In genomic region chr1:91637539-91637994, GRCh38 we compare ENCODE assay signal across 19 cellular contexts.
DNase-seq lines count a peak whose midpoint lies in the region; ATAC-seq and TF ChIP-seq lines count a peak whose summit lies in the region.
"Had no signal": no experiment of that assay in that cellular context is flagged by ENCODE, and none has a peak within 500 bp of the region (broad histone marks: within the 10 kb centered on the region; RNA-seq: fewer than 3 reads in every experiment).

No MANE protein-coding gene starts in this region.

- no peak for TF ChIP-seq CTCF in neural crest cell (conservative IDR thresholded peaks at IDR 0.05)
- no peak for TF ChIP-seq CTCF in gastrocnemius medialis (IDR thresholded peaks at IDR 0.05 in 4 of 5, conservative IDR thresholded peaks at IDR 0.05 in 1 of 5)

- DNase-seq in right cardiac atrium (peak in 2 of 3 donors; percentile 28 to 69), Right ventricle myocardium superior (no peak), glomerular endothelial cell (ENCODE audit: extremely low read depth, low read depth, low spot score) (peak; percentile 73), neural crest cell (ENCODE audit: low read depth, low spot score) (peak; percentile 7), gastrocnemius medialis (no peak)
- no peak for DNase-seq in activated CD8-positive, alpha-beta memory T cell treated with anti-CD3 and anti-CD28 coated beads for 24 hours
- DNase-seq: 8988T; BE2C; Calu3; CD4-positive, alpha-beta memory T cell; DMS53; GOT3; NCI-H1048; NCI-H146; NCI-H2227 treated with DMSO at 0.1 percent for 48 hours; NCI-H524; PC-9 had no signal

- H3K27me3 Mint-ChIP-seq in neural crest cell (ENCODE audit: low read depth): no peaks in the 10 kb centered on the region
- H3K27me3 Mint-ChIP-seq: CD4-positive, alpha-beta memory T cell had no signal

- peak; percentile 80 to 92 for ATAC-seq in right cardiac atrium
- no peak for ATAC-seq in Right ventricle myocardium superior (ENCODE audit: poor library complexity)
- no peak for ATAC-seq in GM18858 (IDR thresholded peaks at IDR 0.05; ENCODE audit: unreplicated experiment)
- ATAC-seq in gastrocnemius medialis: no peak
- no peak for ATAC-seq in GM21447 (IDR thresholded peaks at IDR 0.05; ENCODE audit: unreplicated experiment)

- peaks cover 10% of the 10 kb centered on the region for H3K9me3 Mint-ChIP-seq in neural crest cell

- peak overlapping the region; percentile 35 for H3K27ac Mint-ChIP-seq in neural crest cell (ENCODE audit: unreplicated experiment)

- H3K4me3 ChIP-seq in right cardiac atrium (ENCODE audit: low read length) (no peak overlapping the region), gastrocnemius medialis (no peak overlapping the region)
- H3K4me3 ChIP-seq: PC-9 had no signal

- TF ChIP-seq POLR2A in gastrocnemius medialis (IDR thresholded peaks at IDR 0.05): no peak

- peaks cover 10% of the 10 kb centered on the region for H3K36me3 Mint-ChIP-seq in neural crest cell (ENCODE audit: low read depth)

- H3K27me3 ChIP-seq in right cardiac atrium (ENCODE audit: control insufficient read depth, insufficient read depth) (no peaks in the 10 kb centered on the region), gastrocnemius medialis (no peaks in the 10 kb centered on the region)
- H3K27me3 ChIP-seq: BE2C had no signal

- H3K4me1 Mint-ChIP-seq in neural crest cell: peaks cover 15% of the 10 kb centered on the region

- WGBS in right cardiac atrium: 58% methylated on average over 8 of the region's 8 CpGs

- H3K27ac ChIP-seq in right cardiac atrium (ENCODE audit: low read length): no peak overlapping the region
- no peak overlapping the region for H3K27ac ChIP-seq in gastrocnemius medialis
- H3K27ac ChIP-seq: PC-9 had no signal

- H3K9me3 ChIP-seq in right cardiac atrium (ENCODE audit: control insufficient read depth, low read length) (no peaks in the 10 kb centered on the region), gastrocnemius medialis (no peaks in the 10 kb centered on the region)
- H3K9me3 ChIP-seq: BE2C had no signal

- no peak overlapping the region for H3K4me3 Mint-ChIP-seq in neural crest cell
- H3K4me3 Mint-ChIP-seq: CD4-positive, alpha-beta memory T cell had no signal

- intact Hi-C loops in right cardiac atrium (cut with DNase I): no loop called here
- intact Hi-C loops in Right ventricle myocardium superior (cut with DNase I): no loop called here
- intact Hi-C loops in gastrocnemius medialis (cut with DNase I; ENCODE audit: low total_unique reads): no loop called here

- H3K36me3 ChIP-seq in gastrocnemius medialis: no peaks in the 10 kb centered on the region
- H3K36me3 ChIP-seq: BE2C had no signal

- H3K4me1 ChIP-seq in right cardiac atrium (ENCODE audit: control insufficient read depth, insufficient read depth, low read length) (no peaks in the 10 kb centered on the region), gastrocnemius medialis (no peaks in the 10 kb centered on the region)
- H3K4me1 ChIP-seq: BE2C had no signal

- in situ Hi-C loops in gastrocnemius medialis (cut with MboI; ENCODE audit: low sequenced_read_pairs in 4 of 4): no loop called here

Comparison
In these comparisons a context has a peak if more than half of its experiments do, and no peak if none do; other contexts are left out.
1. ATAC-seq: peak in right cardiac atrium (2 of 2); none in Right ventricle myocardium superior (single experiment), GM18858 (single experiment), gastrocnemius medialis (0 of 2) and GM21447 (single experiment).
2. DNase-seq: peak in right cardiac atrium (2 of 3), glomerular endothelial cell (single experiment) and neural crest cell (single experiment); none in Right ventricle myocardium superior (single experiment), activated CD8-positive, alpha-beta memory T cell treated with anti-CD3 and anti-CD28 coated beads for 24 hours (single experiment) and gastrocnemius medialis (0 of 2).